ENCODE assay signal across 1 cellular context in the genomic region with DNA sequence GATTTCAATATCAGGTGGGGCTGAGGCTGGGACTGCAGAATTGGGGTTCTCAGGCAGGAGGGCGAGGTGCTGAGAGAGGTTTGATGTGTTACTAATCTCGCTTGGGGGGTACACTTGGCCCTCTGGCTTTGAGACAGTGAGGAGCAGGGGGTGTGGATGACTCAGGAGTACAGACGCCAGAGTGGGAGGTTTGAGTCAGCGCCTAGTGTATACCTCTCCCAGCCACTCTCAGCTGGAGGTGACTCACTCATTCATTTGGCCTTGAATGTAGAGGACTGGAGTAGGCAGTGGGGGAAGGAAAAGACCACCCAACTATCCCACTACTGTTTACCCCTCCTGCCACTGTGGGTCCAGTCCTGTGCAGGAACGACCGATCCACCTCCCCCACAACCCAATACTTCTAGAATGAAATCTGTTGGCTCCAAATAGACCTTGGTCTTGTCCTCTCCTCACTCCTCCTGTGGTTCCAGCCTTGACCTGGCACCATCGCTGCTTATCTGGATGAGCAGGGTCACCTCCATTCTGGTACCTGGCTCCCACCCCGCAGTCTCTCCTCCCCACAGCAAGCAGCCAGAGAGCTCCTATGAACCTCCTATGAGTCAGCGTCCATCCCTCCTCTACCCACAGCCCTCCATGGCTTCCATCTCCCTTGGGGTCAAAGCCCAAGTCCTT.
TF ChIP-seq lines count a peak whose summit lies in the region.

No MANE protein-coding gene starts in this region.

TF ChIP-seq in K562, 482 proteins besides CTCF, POLR2A, EP300 and RAD21 (continued from another document and continues in another):
- TF ChIP-seq, protein P1, sequence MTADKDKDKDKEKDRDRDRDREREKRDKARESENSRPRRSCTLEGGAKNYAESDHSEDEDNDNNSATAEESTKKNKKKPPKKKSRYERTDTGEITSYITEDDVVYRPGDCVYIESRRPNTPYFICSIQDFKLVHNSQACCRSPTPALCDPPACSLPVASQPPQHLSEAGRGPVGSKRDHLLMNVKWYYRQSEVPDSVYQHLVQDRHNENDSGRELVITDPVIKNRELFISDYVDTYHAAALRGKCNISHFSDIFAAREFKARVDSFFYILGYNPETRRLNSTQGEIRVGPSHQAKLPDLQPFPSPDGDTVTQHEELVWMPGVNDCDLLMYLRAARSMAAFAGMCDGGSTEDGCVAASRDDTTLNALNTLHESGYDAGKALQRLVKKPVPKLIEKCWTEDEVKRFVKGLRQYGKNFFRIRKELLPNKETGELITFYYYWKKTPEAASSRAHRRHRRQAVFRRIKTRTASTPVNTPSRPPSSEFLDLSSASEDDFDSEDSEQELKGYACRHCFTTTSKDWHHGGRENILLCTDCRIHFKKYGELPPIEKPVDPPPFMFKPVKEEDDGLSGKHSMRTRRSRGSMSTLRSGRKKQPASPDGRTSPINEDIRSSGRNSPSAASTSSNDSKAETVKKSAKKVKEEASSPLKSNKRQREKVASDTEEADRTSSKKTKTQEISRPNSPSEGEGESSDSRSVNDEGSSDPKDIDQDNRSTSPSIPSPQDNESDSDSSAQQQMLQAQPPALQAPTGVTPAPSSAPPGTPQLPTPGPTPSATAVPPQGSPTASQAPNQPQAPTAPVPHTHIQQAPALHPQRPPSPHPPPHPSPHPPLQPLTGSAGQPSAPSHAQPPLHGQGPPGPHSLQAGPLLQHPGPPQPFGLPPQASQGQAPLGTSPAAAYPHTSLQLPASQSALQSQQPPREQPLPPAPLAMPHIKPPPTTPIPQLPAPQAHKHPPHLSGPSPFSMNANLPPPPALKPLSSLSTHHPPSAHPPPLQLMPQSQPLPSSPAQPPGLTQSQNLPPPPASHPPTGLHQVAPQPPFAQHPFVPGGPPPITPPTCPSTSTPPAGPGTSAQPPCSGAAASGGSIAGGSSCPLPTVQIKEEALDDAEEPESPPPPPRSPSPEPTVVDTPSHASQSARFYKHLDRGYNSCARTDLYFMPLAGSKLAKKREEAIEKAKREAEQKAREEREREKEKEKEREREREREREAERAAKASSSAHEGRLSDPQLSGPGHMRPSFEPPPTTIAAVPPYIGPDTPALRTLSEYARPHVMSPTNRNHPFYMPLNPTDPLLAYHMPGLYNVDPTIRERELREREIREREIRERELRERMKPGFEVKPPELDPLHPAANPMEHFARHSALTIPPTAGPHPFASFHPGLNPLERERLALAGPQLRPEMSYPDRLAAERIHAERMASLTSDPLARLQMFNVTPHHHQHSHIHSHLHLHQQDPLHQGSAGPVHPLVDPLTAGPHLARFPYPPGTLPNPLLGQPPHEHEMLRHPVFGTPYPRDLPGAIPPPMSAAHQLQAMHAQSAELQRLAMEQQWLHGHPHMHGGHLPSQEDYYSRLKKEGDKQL (CRISPR knock-in tag; IDR thresholded peaks at IDR 0.05; ENCODE audit: borderline replicate concordance) = no peak
- TF ChIP-seq ESRRB (CRISPR knock-in tag; IDR thresholded peaks at IDR 0.05; ENCODE audit: borderline replicate concordance) (no peak), STAT5B (CRISPR knock-in tag; IDR thresholded peaks at IDR 0.05) (no peak), ZZZ3 (IDR thresholded peaks at IDR 0.05) (no peak), ZNF57 (CRISPR knock-in tag; IDR thresholded peaks at IDR 0.05) (no peak), HDAC1 (IDR thresholded peaks at IDR 0.05) (no peak), SMARCE1 (IDR thresholded peaks at IDR 0.05) (peak; percentile 86), NFE2 (IDR thresholded peaks at IDR 0.05; ENCODE audit: low read depth) (peak; percentile 82), ZNF707 (CRISPR knock-in tag; conservative IDR thresholded peaks at IDR 0.05) (no peak), SLC30A9 (CRISPR knock-in tag; IDR thresholded peaks at IDR 0.05) (no peak), ARID1B (IDR thresholded peaks at IDR 0.05) (peak; percentile 82), ZNF3 (CRISPR knock-in tag; IDR thresholded peaks at IDR 0.05) (no peak), SMARCA4 (IDR thresholded peaks at IDR 0.05) (peak; percentile 78), SUPT5H (IDR thresholded peaks at IDR 0.05) (no peak), TAF1 (IDR thresholded peaks at IDR 0.05; ENCODE audit: control insufficient read depth, extremely low read depth, insufficient read depth, low read length, severe bottlenecking) (no peak)
- TF ChIP-seq, protein P2, sequence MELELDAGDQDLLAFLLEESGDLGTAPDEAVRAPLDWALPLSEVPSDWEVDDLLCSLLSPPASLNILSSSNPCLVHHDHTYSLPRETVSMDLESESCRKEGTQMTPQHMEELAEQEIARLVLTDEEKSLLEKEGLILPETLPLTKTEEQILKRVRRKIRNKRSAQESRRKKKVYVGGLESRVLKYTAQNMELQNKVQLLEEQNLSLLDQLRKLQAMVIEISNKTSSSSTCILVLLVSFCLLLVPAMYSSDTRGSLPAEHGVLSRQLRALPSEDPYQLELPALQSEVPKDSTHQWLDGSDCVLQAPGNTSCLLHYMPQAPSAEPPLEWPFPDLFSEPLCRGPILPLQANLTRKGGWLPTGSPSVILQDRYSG (tag; conservative IDR thresholded peaks at IDR 0.05; ENCODE audit: low read depth) = no peak
- TF ChIP-seq, protein P3, sequence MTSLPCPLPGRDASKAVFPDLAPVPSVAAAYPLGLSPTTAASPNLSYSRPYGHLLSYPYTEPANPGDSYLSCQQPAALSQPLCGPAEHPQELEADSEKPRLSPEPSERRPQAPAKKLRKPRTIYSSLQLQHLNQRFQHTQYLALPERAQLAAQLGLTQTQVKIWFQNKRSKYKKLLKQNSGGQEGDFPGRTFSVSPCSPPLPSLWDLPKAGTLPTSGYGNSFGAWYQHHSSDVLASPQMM (CRISPR knock-in tag; IDR thresholded peaks at IDR 0.05) = no peak
- TF ChIP-seq, protein P4, sequence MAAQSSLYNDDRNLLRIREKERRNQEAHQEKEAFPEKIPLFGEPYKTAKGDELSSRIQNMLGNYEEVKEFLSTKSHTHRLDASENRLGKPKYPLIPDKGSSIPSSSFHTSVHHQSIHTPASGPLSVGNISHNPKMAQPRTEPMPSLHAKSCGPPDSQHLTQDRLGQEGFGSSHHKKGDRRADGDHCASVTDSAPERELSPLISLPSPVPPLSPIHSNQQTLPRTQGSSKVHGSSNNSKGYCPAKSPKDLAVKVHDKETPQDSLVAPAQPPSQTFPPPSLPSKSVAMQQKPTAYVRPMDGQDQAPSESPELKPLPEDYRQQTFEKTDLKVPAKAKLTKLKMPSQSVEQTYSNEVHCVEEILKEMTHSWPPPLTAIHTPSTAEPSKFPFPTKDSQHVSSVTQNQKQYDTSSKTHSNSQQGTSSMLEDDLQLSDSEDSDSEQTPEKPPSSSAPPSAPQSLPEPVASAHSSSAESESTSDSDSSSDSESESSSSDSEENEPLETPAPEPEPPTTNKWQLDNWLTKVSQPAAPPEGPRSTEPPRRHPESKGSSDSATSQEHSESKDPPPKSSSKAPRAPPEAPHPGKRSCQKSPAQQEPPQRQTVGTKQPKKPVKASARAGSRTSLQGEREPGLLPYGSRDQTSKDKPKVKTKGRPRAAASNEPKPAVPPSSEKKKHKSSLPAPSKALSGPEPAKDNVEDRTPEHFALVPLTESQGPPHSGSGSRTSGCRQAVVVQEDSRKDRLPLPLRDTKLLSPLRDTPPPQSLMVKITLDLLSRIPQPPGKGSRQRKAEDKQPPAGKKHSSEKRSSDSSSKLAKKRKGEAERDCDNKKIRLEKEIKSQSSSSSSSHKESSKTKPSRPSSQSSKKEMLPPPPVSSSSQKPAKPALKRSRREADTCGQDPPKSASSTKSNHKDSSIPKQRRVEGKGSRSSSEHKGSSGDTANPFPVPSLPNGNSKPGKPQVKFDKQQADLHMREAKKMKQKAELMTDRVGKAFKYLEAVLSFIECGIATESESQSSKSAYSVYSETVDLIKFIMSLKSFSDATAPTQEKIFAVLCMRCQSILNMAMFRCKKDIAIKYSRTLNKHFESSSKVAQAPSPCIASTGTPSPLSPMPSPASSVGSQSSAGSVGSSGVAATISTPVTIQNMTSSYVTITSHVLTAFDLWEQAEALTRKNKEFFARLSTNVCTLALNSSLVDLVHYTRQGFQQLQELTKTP (IDR thresholded peaks at IDR 0.05; ENCODE audit: low read depth in 1 of 2, partially characterized antibody in 2 of 2) = no peak
- TF ChIP-seq, protein P5, sequence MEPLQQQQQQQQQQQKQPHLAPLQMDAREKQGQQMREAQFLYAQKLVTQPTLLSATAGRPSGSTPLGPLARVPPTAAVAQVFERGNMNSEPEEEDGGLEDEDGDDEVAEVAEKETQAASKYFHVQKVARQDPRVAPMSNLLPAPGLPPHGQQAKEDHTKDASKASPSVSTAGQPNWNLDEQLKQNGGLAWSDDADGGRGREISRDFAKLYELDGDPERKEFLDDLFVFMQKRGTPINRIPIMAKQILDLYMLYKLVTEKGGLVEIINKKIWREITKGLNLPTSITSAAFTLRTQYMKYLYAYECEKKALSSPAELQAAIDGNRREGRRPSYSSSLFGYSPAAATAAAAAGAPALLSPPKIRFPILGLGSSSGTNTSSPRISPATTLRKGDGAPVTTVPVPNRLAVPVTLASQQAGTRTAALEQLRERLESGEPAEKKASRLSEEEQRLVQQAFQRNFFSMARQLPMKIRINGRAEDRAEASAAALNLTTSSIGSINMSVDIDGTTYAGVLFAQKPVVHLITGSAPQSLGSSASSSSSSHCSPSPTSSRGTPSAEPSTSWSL (CRISPR knock-in tag; IDR thresholded peaks at IDR 0.05; ENCODE audit: borderline replicate concordance) = no peak
- TF ChIP-seq, protein P6, sequence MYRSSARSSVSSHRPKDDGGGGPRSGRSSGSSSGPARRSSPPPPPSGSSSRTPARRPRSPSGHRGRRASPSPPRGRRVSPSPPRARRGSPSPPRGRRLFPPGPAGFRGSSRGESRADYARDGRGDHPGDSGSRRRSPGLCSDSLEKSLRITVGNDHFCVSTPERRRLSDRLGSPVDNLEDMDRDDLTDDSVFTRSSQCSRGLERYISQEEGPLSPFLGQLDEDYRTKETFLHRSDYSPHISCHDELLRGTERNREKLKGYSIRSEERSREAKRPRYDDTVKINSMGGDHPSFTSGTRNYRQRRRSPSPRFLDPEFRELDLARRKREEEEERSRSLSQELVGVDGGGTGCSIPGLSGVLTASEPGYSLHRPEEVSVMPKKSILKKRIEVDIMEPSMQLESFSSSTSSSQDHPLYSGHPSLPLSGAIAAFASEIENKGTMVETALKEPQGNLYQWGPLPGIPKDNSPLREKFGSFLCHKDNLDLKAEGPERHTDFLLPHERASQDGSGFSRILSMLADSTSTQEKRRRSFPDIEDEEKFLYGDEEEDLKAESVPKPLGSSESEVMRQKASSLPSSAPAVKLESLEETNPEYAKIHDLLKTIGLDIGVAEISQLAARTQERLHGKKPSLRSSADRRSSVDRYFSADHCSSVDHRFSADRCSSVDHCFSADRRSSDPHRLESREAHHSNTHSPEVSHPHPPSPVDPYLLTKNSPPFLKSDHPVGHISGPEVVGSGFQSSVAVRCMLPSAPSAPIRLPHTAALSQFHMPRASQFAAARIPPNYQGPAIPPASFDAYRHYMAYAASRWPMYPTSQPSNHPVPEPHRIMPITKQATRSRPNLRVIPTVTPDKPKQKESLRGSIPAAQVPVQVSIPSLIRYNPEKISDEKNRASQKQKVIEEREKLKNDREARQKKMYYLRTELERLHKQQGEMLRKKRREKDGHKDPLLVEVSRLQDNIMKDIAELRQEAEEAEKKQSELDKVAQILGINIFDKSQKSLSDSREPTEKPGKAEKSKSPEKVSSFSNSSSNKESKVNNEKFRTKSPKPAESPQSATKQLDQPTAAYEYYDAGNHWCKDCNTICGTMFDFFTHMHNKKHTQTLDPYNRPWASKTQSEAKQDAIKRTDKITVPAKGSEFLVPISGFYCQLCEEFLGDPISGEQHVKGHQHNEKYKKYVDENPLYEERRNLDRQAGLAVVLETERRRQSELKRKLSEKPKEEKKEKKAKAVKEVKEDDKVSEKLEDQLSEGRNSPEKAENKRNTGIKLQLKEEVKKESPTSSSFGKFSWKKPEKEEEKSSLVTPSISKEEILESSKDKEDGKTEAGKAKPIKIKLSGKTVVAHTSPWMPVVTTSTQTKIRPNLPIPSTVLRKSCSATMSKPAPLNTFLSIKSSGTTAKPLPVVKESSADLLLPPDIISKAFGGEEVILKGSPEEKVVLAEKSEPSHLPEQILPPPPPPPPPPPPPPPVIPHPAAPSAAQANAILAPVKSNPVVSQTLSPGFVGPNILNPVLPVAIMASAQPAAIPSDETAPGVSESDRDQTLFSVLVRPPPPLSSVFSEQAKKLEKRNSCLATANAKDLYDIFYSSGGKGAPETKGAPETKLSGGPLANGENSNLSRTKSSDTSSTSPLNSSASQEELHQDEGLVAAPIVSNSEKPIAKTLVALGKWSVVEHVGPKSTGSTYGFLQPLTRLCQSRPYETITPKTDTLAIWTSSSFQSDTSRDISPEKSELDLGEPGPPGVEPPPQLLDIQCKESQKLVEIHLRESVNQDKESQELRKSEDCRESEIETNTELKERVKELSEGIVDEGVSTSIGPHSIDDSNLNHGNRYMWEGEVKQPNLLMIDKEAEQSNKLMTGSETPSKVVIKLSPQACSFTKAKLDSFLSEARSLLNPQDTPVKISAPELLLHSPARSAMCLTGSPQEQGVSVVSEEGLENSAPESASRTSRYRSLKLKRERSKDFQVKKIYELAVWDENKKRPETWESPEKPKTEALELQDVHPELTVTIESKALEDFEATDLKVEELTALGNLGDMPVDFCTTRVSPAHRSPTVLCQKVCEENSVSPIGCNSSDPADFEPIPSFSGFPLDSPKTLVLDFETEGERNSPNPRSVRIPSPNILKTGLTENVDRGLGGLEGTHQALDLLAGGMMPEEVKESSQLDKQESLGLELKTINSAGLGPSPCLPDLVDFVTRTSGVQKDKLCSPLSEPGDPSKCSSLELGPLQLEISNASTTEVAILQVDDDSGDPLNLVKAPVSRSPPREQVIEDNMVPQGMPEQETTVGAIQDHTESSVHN (IDR thresholded peaks at IDR 0.05; ENCODE audit: borderline replicate concordance in 1 of 2, low read depth in 1 of 2) = no peak
- TF ChIP-seq, protein P7, sequence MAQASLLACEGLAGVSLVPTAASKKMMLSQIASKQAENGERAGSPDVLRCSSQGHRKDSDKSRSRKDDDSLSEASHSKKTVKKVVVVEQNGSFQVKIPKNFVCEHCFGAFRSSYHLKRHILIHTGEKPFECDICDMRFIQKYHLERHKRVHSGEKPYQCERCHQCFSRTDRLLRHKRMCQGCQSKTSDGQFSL (CRISPR knock-in tag; IDR thresholded peaks at IDR 0.05) = no peak
- TF ChIP-seq, protein P7 (tag; IDR thresholded peaks at IDR 0.05) = no peak
